ENCODE assay signal across 9 cellular contexts in the genomic region with DNA sequence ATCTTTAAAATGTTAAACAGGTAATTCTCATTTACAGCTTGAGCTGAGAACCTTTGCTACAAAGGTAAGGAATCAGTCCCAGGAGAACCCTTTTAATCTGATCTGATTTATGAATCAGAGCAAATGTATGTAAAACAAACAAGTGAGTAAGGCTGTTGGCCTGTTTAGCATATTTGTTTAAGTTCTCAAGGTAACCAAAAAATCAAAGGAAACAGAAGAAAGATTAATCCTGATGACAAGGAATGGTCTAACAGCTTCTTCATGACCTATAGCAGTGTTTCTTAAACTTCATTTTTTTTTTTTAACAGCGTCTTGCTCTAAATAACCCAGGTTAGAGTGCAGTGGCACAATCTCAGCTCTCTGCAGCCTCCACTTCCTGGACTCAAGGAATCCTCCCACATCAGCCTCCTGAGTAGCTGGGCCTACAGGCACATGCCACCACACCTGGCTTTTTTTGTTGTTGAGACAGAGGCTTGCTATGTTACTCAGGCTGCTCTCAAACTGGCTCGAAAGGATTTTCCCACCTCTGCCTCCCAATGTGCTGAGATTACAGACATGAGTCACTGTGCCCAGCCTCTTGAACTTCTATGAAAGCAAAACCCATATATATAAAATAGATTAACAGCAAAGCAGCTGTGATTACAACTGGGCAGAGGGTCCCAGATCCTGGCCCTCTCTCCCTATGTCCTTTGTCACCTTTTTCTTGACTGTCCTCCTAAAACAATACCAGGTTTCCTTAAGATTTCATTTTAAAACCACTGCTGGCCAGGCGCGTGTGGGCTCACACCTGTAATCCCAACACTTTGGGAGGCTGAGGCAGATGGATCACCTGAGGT. TPM values are rescaled to one million over a fixed set of nuclear protein-coding genes. Genes with fewer than 3 reads are reported as not detected.
DNase-seq lines count a peak whose midpoint lies in the region; ATAC-seq and TF ChIP-seq lines count a peak whose summit lies in the region.
"Had no signal": no experiment of that assay in that cellular context is flagged by ENCODE, and none has a peak within 500 bp of the region (broad histone marks: within the 10 kb centered on the region; RNA-seq: fewer than 3 reads in every experiment).

No MANE protein-coding gene starts in this region.

- peaks cover 12% of the 10 kb centered on the region for H3K36me3 Mint-ChIP-seq in activated naive CD8-positive, alpha-beta T cell treated with anti-CD3 and anti-CD28 coated beads, Interleukin-2, amount 10 ng/mL, durations not matched to agents 7 days and 5 days
- no peaks in the 10 kb centered on the region for H3K36me3 Mint-ChIP-seq in activated naive CD8-positive, alpha-beta T cell treated with anti-CD3 and anti-CD28 coated beads, Interleukin-2, amount 50 U/mL, for 24 hours (ENCODE audit: low read depth)

- POLR2A ChIA-PET in activated naive CD8-positive, alpha-beta T cell treated with anti-CD3 and anti-CD28 coated beads, Interleukin-2, amount 10 ng/mL, durations not matched to agents 7 days and 5 days (lab: Charles Lee) = no interaction called here

- peak; percentile 5 for DNase-seq in activated naive CD8-positive, alpha-beta T cell treated with anti-CD3 and anti-CD28 coated beads, Interleukin-2, amount 10 ng/mL, durations not matched to agents 7 days and 5 days
- DNase-seq in activated naive CD8-positive, alpha-beta T cell treated with anti-CD3 and anti-CD28 coated beads, Interleukin-2, amount 50 U/mL, for 24 hours = no peak
- peak; percentile 16 to 24 for DNase-seq in suprapubic skin (ENCODE audit: low spot score in 2 of 2)
- no peak for DNase-seq in SK-N-DZ (ENCODE audit: low spot score)
- no peak for DNase-seq in GF-D8 (lab: John Stamatoyannopoulos, UW)
- DNase-seq: activated B cell treated with CpG ODN at 0.5 μM for 24 hours; NCI-H1048; stimulated activated naive CD8-positive, alpha-beta T cell treated with anti-CD3 and anti-CD28 coated beads, Interleukin-15, amount 100 ng/mL, for 72 hours had no signal

- no peaks in the 10 kb centered on the region for H3K9me3 ChIP-seq in esophagus (ENCODE audit: control insufficient read depth in 2 of 2, insufficient read depth in 1 of 2, low read depth in 1 of 2, low read length in 1 of 2)
- H3K9me3 ChIP-seq in suprapubic skin = no peaks in the 10 kb centered on the region

- H3K27me3 ChIP-seq in esophagus (ENCODE audit: control insufficient read depth in 1 of 2, insufficient read depth in 2 of 2, low read length in 2 of 2) (no peaks in the 10 kb centered on the region), suprapubic skin (no peaks in the 10 kb centered on the region)

- no peak for TF ChIP-seq POLR2A in suprapubic skin (IDR thresholded peaks at IDR 0.05)

- H3K4me3 ChIP-seq in esophagus (ENCODE audit: low read depth in 1 of 2, low read length in 2 of 2) (no peak overlapping the region), suprapubic skin (no peak overlapping the region)

- TF ChIP-seq CTCF in suprapubic skin (IDR thresholded peaks at IDR 0.05) = no peak

- ATAC-seq in activated naive CD8-positive, alpha-beta T cell treated with anti-CD3 and anti-CD28 coated beads, Interleukin-2, amount 10 ng/mL, durations not matched to agents 7 days and 5 days (ENCODE audit: low read depth) = no peak
- ATAC-seq in activated naive CD8-positive, alpha-beta T cell treated with anti-CD3 and anti-CD28 coated beads, Interleukin-2, amount 50 U/mL, for 24 hours = no peak
- ATAC-seq: stimulated activated naive CD8-positive, alpha-beta T cell treated with anti-CD3 and anti-CD28 coated beads, Interleukin-15, amount 100 ng/mL, for 72 hours had no signal

- H3K27ac ChIP-seq in esophagus (ENCODE audit: low read depth in 2 of 2, low read length in 1 of 2) = peak overlapping the region; percentile 65 to 79
- H3K27ac ChIP-seq in suprapubic skin = no peak overlapping the region

- H3K4me1 ChIP-seq in esophagus (ENCODE audit: control insufficient read depth in 2 of 2, insufficient read depth in 2 of 2, low read length in 1 of 2) = no peaks in the 10 kb centered on the region
- peaks cover 9% of the 10 kb centered on the region for H3K4me1 ChIP-seq in suprapubic skin

- H3K4me1 Mint-ChIP-seq in activated naive CD8-positive, alpha-beta T cell treated with anti-CD3 and anti-CD28 coated beads, Interleukin-2, amount 10 ng/mL, durations not matched to agents 7 days and 5 days = peaks cover 14% of the 10 kb centered on the region
- peaks cover 12% of the 10 kb centered on the region for H3K4me1 Mint-ChIP-seq in activated naive CD8-positive, alpha-beta T cell treated with anti-CD3 and anti-CD28 coated beads, Interleukin-2, amount 50 U/mL, for 24 hours

- no peaks in the 10 kb centered on the region for H3K27me3 Mint-ChIP-seq in activated naive CD8-positive, alpha-beta T cell treated with anti-CD3 and anti-CD28 coated beads, Interleukin-2, amount 10 ng/mL, durations not matched to agents 7 days and 5 days
- peaks cover 1% of the 10 kb centered on the region for H3K27me3 Mint-ChIP-seq in activated naive CD8-positive, alpha-beta T cell treated with anti-CD3 and anti-CD28 coated beads, Interleukin-2, amount 50 U/mL, for 24 hours
- H3K27me3 Mint-ChIP-seq: activated B cell treated with CpG ODN at 0.5 μM for 24 hours; stimulated activated naive CD8-positive, alpha-beta T cell treated with anti-CD3 and anti-CD28 coated beads, Interleukin-15, amount 100 ng/mL, for 72 hours had no signal

- H3K36me3 ChIP-seq in esophagus (ENCODE audit: control insufficient read depth in 2 of 2, insufficient read depth in 2 of 2, low read length in 1 of 2) (no peaks in the 10 kb centered on the region), suprapubic skin (peaks cover 7% of the 10 kb centered on the region)

- TF ChIP-seq EP300 in suprapubic skin (IDR thresholded peaks at IDR 0.05) = no peak

- WGBS in esophagus, 2 donors = 69 to 73% methylated on average over 4 of the region's 4 CpGs
- 89% methylated on average over 4 of the region's 4 CpGs for WGBS in suprapubic skin

- no peak overlapping the region for H3K27ac Mint-ChIP-seq in activated naive CD8-positive, alpha-beta T cell treated with anti-CD3 and anti-CD28 coated beads, Interleukin-2, amount 10 ng/mL, durations not matched to agents 7 days and 5 days
- no peak overlapping the region for H3K27ac Mint-ChIP-seq in activated naive CD8-positive, alpha-beta T cell treated with anti-CD3 and anti-CD28 coated beads, Interleukin-2, amount 50 U/mL, for 24 hours
- H3K27ac Mint-ChIP-seq: activated B cell treated with CpG ODN at 0.5 μM for 24 hours had no signal

- no peaks in the 10 kb centered on the region for H3K9me3 Mint-ChIP-seq in activated naive CD8-positive, alpha-beta T cell treated with anti-CD3 and anti-CD28 coated beads, Interleukin-2, amount 10 ng/mL, durations not matched to agents 7 days and 5 days
- H3K9me3 Mint-ChIP-seq in activated naive CD8-positive, alpha-beta T cell treated with anti-CD3 and anti-CD28 coated beads, Interleukin-2, amount 50 U/mL, for 24 hours = no peaks in the 10 kb centered on the region
- H3K9me3 Mint-ChIP-seq: activated B cell treated with CpG ODN at 0.5 μM for 24 hours; stimulated activated naive CD8-positive, alpha-beta T cell treated with anti-CD3 and anti-CD28 coated beads, Interleukin-15, amount 100 ng/mL, for 72 hours had no signal

- no peak overlapping the region for H3K4me3 Mint-ChIP-seq in activated naive CD8-positive, alpha-beta T cell treated with anti-CD3 and anti-CD28 coated beads, Interleukin-2, amount 10 ng/mL, durations not matched to agents 7 days and 5 days
- H3K4me3 Mint-ChIP-seq in activated naive CD8-positive, alpha-beta T cell treated with anti-CD3 and anti-CD28 coated beads, Interleukin-2, amount 50 U/mL, for 24 hours = no peak overlapping the region
- H3K4me3 Mint-ChIP-seq: activated B cell treated with CpG ODN at 0.5 μM for 24 hours; stimulated activated naive CD8-positive, alpha-beta T cell treated with anti-CD3 and anti-CD28 coated beads, Interleukin-15, amount 100 ng/mL, for 72 hours had no signal

RNA-seq across cellular contexts. Expression of a gene that starts 5.1 kb away (rescaled TPM):
- total RNA-seq in activated naive CD8-positive, alpha-beta T cell treated with anti-CD3 and anti-CD28 coated beads, Interleukin-2, amount 10 ng/mL, durations not matched to agents 7 days and 5 days = 100 to 1,000 TPM; 194 to 213 TPM
- polyA plus RNA-seq in esophagus = 100 to 1,000 TPM; 292 to 300 TPM
- 10 to 100 TPM; 37.9 to 55.9 (median 50.4) TPM for total RNA-seq in suprapubic skin
- 510 and 575 TPM in 2 replicates for polyA plus RNA-seq in SK-N-DZ (2014; cell fraction: cytosol; rRNA removed)
- 348 and 374 TPM in 2 replicates for polyA plus RNA-seq in SK-N-DZ (2014; cell fraction: nucleus; rRNA removed)

RNA-seq across cellular contexts. Expression of a gene that starts 23.3 kb away (rescaled TPM):
- total RNA-seq in activated naive CD8-positive, alpha-beta T cell treated with anti-CD3 and anti-CD28 coated beads, Interleukin-2, amount 10 ng/mL, durations not matched to agents 7 days and 5 days = 100 to 1,000 TPM; 470 to 500 TPM
- 10 to 100 TPM; 68.8 to 76.0 TPM for polyA plus RNA-seq in esophagus
- total RNA-seq in suprapubic skin = 10 to 100 TPM; 52.0 to 73.9 (median 70.8) TPM
- 234 and 270 TPM in 2 replicates for polyA plus RNA-seq in SK-N-DZ (2014; cell fraction: cytosol; rRNA removed)
- 108 and 128 TPM in 2 replicates for polyA plus RNA-seq in SK-N-DZ (2014; cell fraction: nucleus; rRNA removed)

RNA-seq across cellular contexts. Expression of a gene that starts 27.9 kb away (rescaled TPM):
- 10 to 100 TPM; 69.9 to 70.8 TPM for total RNA-seq in activated naive CD8-positive, alpha-beta T cell treated with anti-CD3 and anti-CD28 coated beads, Interleukin-2, amount 10 ng/mL, durations not matched to agents 7 days and 5 days
- 10 to 100 TPM; 64.2 to 79.0 TPM for polyA plus RNA-seq in esophagus
- 10 to 100 TPM; 58.6 to 86.7 (median 69.6) TPM for total RNA-seq in suprapubic skin
- 134 and 151 TPM in 2 replicates for polyA plus RNA-seq in SK-N-DZ (2014; cell fraction: cytosol; rRNA removed)
- 591 and 629 TPM in 2 replicates for polyA plus RNA-seq in SK-N-DZ (2014; cell fraction: nucleus; rRNA removed)

RNA-seq across cellular contexts. Expression of a gene that starts 46.1 kb away (rescaled TPM):
- 100 to 1,000 TPM; 154 to 167 TPM for total RNA-seq in activated naive CD8-positive, alpha-beta T cell treated with anti-CD3 and anti-CD28 coated beads, Interleukin-2, amount 10 ng/mL, durations not matched to agents 7 days and 5 days
- 10 to 100 TPM; 31.1 to 37.1 TPM for polyA plus RNA-seq in esophagus
- total RNA-seq in suprapubic skin = 10 to 100 TPM; 27.3 to 71.7 (median 33.0) TPM
- 101 and 127 TPM in 2 replicates for polyA plus RNA-seq in SK-N-DZ (2014; cell fraction: cytosol; rRNA removed)
- polyA plus RNA-seq in SK-N-DZ (2014; cell fraction: nucleus; rRNA removed) = 374 and 399 TPM in 2 replicates

RNA-seq across cellular contexts. Expression of a gene that starts 49.6 kb away (rescaled TPM):
- 10 to 100 TPM; 16.2 to 17.6 TPM for total RNA-seq in activated naive CD8-positive, alpha-beta T cell treated with anti-CD3 and anti-CD28 coated beads, Interleukin-2, amount 10 ng/mL, durations not matched to agents 7 days and 5 days
- polyA plus RNA-seq in esophagus = 1 to 10 TPM; 6.3 to 7.0 TPM
- total RNA-seq in suprapubic skin = 10 to 100 TPM in 2 of 4 donors, 1 to 10 TPM in 2; 7.5 to 15.5 (median 10.5) TPM
- 4.0 and 7.4 TPM in 2 replicates for polyA plus RNA-seq in SK-N-DZ (2014; cell fraction: cytosol; rRNA removed)
- 2.3 and 3.0 TPM in 2 replicates for polyA plus RNA-seq in SK-N-DZ (2014; cell fraction: nucleus; rRNA removed)

Comparison
In these comparisons a context has a peak if more than half of its experiments do, and no peak if none do; other contexts are left out.
1. DNase-seq: peak in activated naive CD8-positive, alpha-beta T cell treated with anti-CD3 and anti-CD28 coated beads, Interleukin-2, amount 10 ng/mL, durations not matched to agents 7 days and 5 days (single experiment) and suprapubic skin (2 of 2); none in activated naive CD8-positive, alpha-beta T cell treated with anti-CD3 and anti-CD28 coated beads, Interleukin-2, amount 50 U/mL, for 24 hours (single experiment), SK-N-DZ (single experiment) and GF-D8 (single experiment).
2. RNA of a gene that starts 23.3 kb away (total RNA-seq): 470 to 500 TPM in activated naive CD8-positive, alpha-beta T cell treated with anti-CD3 and anti-CD28 coated beads, Interleukin-2, amount 10 ng/mL, durations not matched to agents 7 days and 5 days; 52.0 to 73.9 TPM in suprapubic skin; every median in the first group is over 4 times any median in the second.